ENCODE assay signal across 2 cellular contexts in genomic region chr22:19430890-19431541, GRCh38.
TF ChIP-seq lines count a peak whose summit lies in the region.

No MANE protein-coding gene starts in this region.

TF ChIP-seq in GM23338, 12 proteins besides CTCF, POLR2A, EP300 and RAD21:
- TF ChIP-seq NANOG (IDR thresholded peaks at IDR 0.05; ENCODE audit: borderline replicate concordance) (no peak), CREB1 (CRISPR knock-in tag; IDR thresholded peaks at IDR 0.05; ENCODE audit: low read depth) (no peak), REST (IDR thresholded peaks at IDR 0.05; ENCODE audit: unreplicated experiment) (no peak), EZH2phosphoT487 (IDR thresholded peaks at IDR 0.05; ENCODE audit: unreplicated experiment) (no peak)

TF ChIP-seq in HepG2, 621 proteins besides CTCF, POLR2A, EP300 and RAD21 (continues in another document):
- peak; percentile 97 for TF ChIP-seq MYC (CRISPR knock-in tag; IDR thresholded peaks at IDR 0.05; ENCODE audit: borderline replicate concordance)
- peak; percentile 28; the same call in 1 of the 2 replicates for TF ChIP-seq ZNF703 (CRISPR knock-in tag; IDR thresholded peaks at IDR 0.05; ENCODE audit: borderline replicate concordance)
- TF ChIP-seq DZIP1 (CRISPR knock-in tag; IDR thresholded peaks at IDR 0.05), result no peak
- TF ChIP-seq E2F5 (CRISPR knock-in tag; conservative IDR thresholded peaks at IDR 0.05), result 0 out of 2 replicates have a peak, but pooled peaks have one; percentile 25
- peak; percentile 31; the same call in 1 of the 2 replicates for TF ChIP-seq HOXD1 (CRISPR knock-in tag; IDR thresholded peaks at IDR 0.05)
- TF ChIP-seq RARA (CRISPR knock-in tag; IDR thresholded peaks at IDR 0.05), result peak; percentile 45; the same call in 1 of the 2 replicates
- 0 out of 2 replicates have a peak, but pooled peaks have one; percentile 51 for TF ChIP-seq ZNF296 (CRISPR knock-in tag; conservative IDR thresholded peaks at IDR 0.05)
- no peak for TF ChIP-seq ZFP90 (CRISPR knock-in tag; IDR thresholded peaks at IDR 0.05; ENCODE audit: borderline replicate concordance)
- no peak for TF ChIP-seq SOX13 (IDR thresholded peaks at IDR 0.05)
- peak in 1 of 2 experiments; percentile 10; a peak in 1 of 4 replicates for TF ChIP-seq SOX13 (CRISPR knock-in tag; conservative IDR thresholded peaks at IDR 0.05 in 1 of 2, IDR thresholded peaks at IDR 0.05 in 1 of 2)
- 0 out of 2 replicates have a peak, but pooled peaks have one; percentile 33 for TF ChIP-seq ZNF737 (CRISPR knock-in tag; IDR thresholded peaks at IDR 0.05; ENCODE audit: borderline replicate concordance)
- peak; percentile 2; the same call in 1 of the 2 replicates for TF ChIP-seq ZNF343 (CRISPR knock-in tag; IDR thresholded peaks at IDR 0.05)
- peak; percentile 59 for TF ChIP-seq YEATS4 (CRISPR knock-in tag; IDR thresholded peaks at IDR 0.05; ENCODE audit: borderline replicate concordance)
- TF ChIP-seq BHLHE40 (IDR thresholded peaks at IDR 0.05; ENCODE audit: low read length), result peak; percentile 86
- TF ChIP-seq SRY (CRISPR knock-in tag; IDR thresholded peaks at IDR 0.05), result peak; percentile 71; the same call in 1 of the 2 replicates
- TF ChIP-seq ZNF18 (CRISPR knock-in tag; IDR thresholded peaks at IDR 0.05; ENCODE audit: insufficient replicate concordance), result peak; percentile 76
- TF ChIP-seq KDM5B (CRISPR knock-in tag; IDR thresholded peaks at IDR 0.05; ENCODE audit: borderline replicate concordance), result peak; percentile 53; the same call in 1 of the 2 replicates
- TF ChIP-seq MXD1 (CRISPR knock-in tag; IDR thresholded peaks at IDR 0.05), result peak; percentile 73; the same call in 1 of the 2 replicates
- TF ChIP-seq ZMAT3 (CRISPR knock-in tag; conservative IDR thresholded peaks at IDR 0.05), result peak; percentile 75; the same call in 1 of the 2 replicates
- peak; percentile 16; the same call in 1 of the 2 replicates for TF ChIP-seq SALL1 (CRISPR knock-in tag; IDR thresholded peaks at IDR 0.05)
- TF ChIP-seq HDAC1 (CRISPR knock-in tag; IDR thresholded peaks at IDR 0.05), result peak; percentile 47
- no peak for TF ChIP-seq ZNF660 (CRISPR knock-in tag; IDR thresholded peaks at IDR 0.05; ENCODE audit: borderline replicate concordance, low read depth)
- TF ChIP-seq HIVEP1 (CRISPR knock-in tag; IDR thresholded peaks at IDR 0.05), result peak; percentile 61; the same call in 1 of the 2 replicates
- 0 out of 2 replicates have a peak, but pooled peaks have one; percentile 53 for TF ChIP-seq ZNF605 (CRISPR knock-in tag; IDR thresholded peaks at IDR 0.05)
- 0 out of 2 replicates have a peak, but pooled peaks have one; percentile 24 for TF ChIP-seq ZNF879 (CRISPR knock-in tag; IDR thresholded peaks at IDR 0.05)
- TF ChIP-seq AHDC1 (CRISPR knock-in tag; IDR thresholded peaks at IDR 0.05; ENCODE audit: borderline replicate concordance), result 0 out of 2 replicates have a peak, but pooled peaks have one; percentile 31
- 0 out of 2 replicates have a peak, but pooled peaks have one; percentile 15 for TF ChIP-seq USF2 (IDR thresholded peaks at IDR 0.05; ENCODE audit: low read depth, low read length)
- peak; percentile 32; the same call in 1 of the 2 replicates for TF ChIP-seq USF2 (CRISPR knock-in tag; IDR thresholded peaks at IDR 0.05; ENCODE audit: borderline replicate concordance)
- peak; percentile 55; the same call in 1 of the 2 replicates for TF ChIP-seq KDM2A (CRISPR knock-in tag; IDR thresholded peaks at IDR 0.05; ENCODE audit: borderline replicate concordance, low read depth)
- no peak for TF ChIP-seq SRSF4 (IDR thresholded peaks at IDR 0.05; ENCODE audit: low read depth, low read length, poor library complexity, severe bottlenecking)
- TF ChIP-seq MXD3 (CRISPR knock-in tag; IDR thresholded peaks at IDR 0.05), result peak; percentile 35
- 0 out of 2 replicates have a peak, but pooled peaks have one; percentile 16 for TF ChIP-seq POGZ (CRISPR knock-in tag; IDR thresholded peaks at IDR 0.05)
- TF ChIP-seq CENPBD1 (CRISPR knock-in tag; IDR thresholded peaks at IDR 0.05; ENCODE audit: borderline replicate concordance, low read depth), result 0 out of 2 replicates have a peak, but pooled peaks have one; percentile 75
- TF ChIP-seq HOXA5 (CRISPR knock-in tag; IDR thresholded peaks at IDR 0.05), result 0 out of 2 replicates have a peak, but pooled peaks have one; percentile 29
- TF ChIP-seq MLX (CRISPR knock-in tag; IDR thresholded peaks at IDR 0.05), result peak; percentile 40; the same call in 1 of the 2 replicates
- TF ChIP-seq ZNF446 (CRISPR knock-in tag; IDR thresholded peaks at IDR 0.05), result 0 out of 2 replicates have a peak, but pooled peaks have one; percentile 22
- 0 out of 2 replicates have a peak, but pooled peaks have one; percentile 31 for TF ChIP-seq ZNF263 (CRISPR knock-in tag; IDR thresholded peaks at IDR 0.05)
